In the genomic region with DNA sequence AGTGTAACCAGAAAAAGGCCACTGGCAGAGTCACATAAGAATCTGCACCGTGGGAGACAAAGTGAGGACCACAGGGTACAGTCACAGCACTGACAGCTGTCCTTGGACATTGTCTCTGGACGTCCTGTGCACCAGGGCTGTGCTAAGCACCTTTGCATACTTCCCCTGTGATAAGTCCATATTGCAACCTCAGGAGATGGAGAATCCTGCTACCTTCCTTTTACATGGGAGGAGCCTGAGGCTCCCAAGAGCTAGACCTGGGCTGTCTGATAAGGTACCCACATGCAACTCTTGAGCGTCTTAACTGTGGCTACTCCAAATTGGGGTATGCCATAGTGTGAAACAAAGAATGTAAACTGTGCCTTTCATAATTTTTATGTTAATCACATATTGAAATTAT, we compare ENCODE assay signal across 30 cellular contexts. TPM values are rescaled to one million over a fixed set of nuclear protein-coding genes. Genes with fewer than 3 reads are reported as not detected.
"Had no signal": no experiment of that assay in that cellular context is flagged by ENCODE, and none has a peak within 500 bp of the region (broad histone marks: within the 10 kb centered on the region; RNA-seq: fewer than 3 reads in every experiment).

No MANE protein-coding gene starts in this region.

- H3K27ac ChIP-seq: PC-9, RWPE1, SJCRH30, SK-N-MC had no signal

- H2AFZ ChIP-seq: PC-9 had no signal

- H3K36me3 ChIP-seq: MG63, SJCRH30 had no signal

- FAIRE-seq: RCC 7860 had no signal

- H3K9me3 ChIP-seq: SJCRH30 had no signal

- H3K4me1 ChIP-seq: SJCRH30 had no signal

- DNase-seq: Kasumi-1, KG1, MG63, NCI-H1048, NCI-H1092 treated with DMSO at 0.1 percent for 48 hours, NCI-H1417 treated with DMSO at 0.1 percent for 48 hours, NCI-H1436 treated with DMSO at 0.1 percent for 48 hours, NCI-H1694 treated with DMSO at 0.1 percent for 48 hours, NCI-H187 treated with DMSO at 0.1 percent for 48 hours, NCI-H2029, NCI-H2171 treated with DMSO at 0.1 percent for 48 hours, NCI-H2227 treated with DMSO at 0.1 percent for 48 hours, NCI-H446, NCI-H510A treated with DMSO at 0.1 percent for 48 hours, NCI-H524 treated with DMSO at 0.1 percent for 48 hours, NCI-H526 treated with DMSO at 0.1 percent for 48 hours, NCI-H774, PC-9, SHP77, SIG-M5, SJCRH30 had no signal

- H3K4me2 ChIP-seq: PC-9 had no signal

- H3K27me3 ChIP-seq: SJCRH30 had no signal

- H3K4me3 ChIP-seq: MG63, PC-9, SJCRH30, SK-N-MC had no signal

RNA-seq across cellular contexts. Expression of gene FETUB, which starts 2.5 kb away (rescaled TPM):
- total RNA-seq: M059J, NCI-H460, OCI-LY7, PC-9, Right ventricle myocardium inferior, RPMI7951, SJCRH30, SK-MEL-5 had no signal

RNA-seq across cellular contexts. Expression of gene AHSG, which starts 24.8 kb away (rescaled TPM):
- total RNA-seq: M059J, NCI-H460, OCI-LY7, PC-9, Right ventricle myocardium inferior, RPMI7951, SJCRH30, SK-MEL-5 had no signal

RNA-seq across cellular contexts. Expression of gene HRG, which starts 28.2 kb away (rescaled TPM):
- total RNA-seq: M059J, OCI-LY7, Right ventricle myocardium inferior, RPMI7951, SJCRH30, SK-MEL-5 had no signal
